ENCODE assay signal across 1 cellular context in the genomic region with DNA sequence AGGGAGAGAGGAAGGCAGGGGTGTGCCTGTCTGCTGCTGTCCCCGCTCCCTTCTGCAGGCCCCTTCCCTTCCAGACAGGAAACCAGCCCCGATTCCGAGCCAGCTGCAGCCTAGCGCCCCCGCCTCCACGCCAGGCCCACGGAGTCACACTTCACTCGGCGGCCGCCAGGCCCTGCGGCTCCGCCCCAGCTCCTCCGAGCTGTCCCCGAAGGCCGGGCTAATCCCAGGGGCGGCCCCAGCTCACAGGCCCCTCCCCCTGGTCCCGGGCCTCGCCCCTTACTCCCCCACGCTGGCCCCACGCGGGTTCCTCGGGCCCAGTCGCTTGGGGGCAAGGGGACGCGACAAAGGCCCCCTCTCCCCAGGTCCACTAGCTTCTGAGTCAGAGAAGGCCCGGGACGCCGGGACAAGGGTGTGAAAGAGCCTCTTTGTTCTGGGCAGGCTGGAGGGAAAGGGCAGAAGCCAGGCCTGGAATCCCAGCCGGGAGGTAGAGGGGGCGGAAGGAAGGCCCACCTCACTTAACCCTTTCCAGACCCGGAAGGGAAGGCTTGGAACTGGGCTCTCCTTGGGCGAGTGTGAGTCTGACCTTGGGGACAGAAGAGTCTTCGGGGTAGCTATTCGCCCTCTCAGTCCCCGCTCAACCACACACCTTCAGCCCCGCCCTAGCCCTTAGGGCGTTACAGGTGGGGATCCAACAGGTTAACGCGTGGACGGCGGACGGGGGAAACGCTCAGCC.
TF ChIP-seq lines count a peak whose summit lies in the region.

No MANE protein-coding gene starts in this region.

TF ChIP-seq in HepG2, 621 proteins besides CTCF, POLR2A, EP300 and RAD21 (continued from another document and continues in another):
- TF ChIP-seq CBX2 (IDR thresholded peaks at IDR 0.05; ENCODE audit: low read depth, low read length): no peak
- TF ChIP-seq CBX2 (CRISPR knock-in tag; IDR thresholded peaks at IDR 0.05; ENCODE audit: low read depth): peak; percentile 80
- TF ChIP-seq, protein P1, sequence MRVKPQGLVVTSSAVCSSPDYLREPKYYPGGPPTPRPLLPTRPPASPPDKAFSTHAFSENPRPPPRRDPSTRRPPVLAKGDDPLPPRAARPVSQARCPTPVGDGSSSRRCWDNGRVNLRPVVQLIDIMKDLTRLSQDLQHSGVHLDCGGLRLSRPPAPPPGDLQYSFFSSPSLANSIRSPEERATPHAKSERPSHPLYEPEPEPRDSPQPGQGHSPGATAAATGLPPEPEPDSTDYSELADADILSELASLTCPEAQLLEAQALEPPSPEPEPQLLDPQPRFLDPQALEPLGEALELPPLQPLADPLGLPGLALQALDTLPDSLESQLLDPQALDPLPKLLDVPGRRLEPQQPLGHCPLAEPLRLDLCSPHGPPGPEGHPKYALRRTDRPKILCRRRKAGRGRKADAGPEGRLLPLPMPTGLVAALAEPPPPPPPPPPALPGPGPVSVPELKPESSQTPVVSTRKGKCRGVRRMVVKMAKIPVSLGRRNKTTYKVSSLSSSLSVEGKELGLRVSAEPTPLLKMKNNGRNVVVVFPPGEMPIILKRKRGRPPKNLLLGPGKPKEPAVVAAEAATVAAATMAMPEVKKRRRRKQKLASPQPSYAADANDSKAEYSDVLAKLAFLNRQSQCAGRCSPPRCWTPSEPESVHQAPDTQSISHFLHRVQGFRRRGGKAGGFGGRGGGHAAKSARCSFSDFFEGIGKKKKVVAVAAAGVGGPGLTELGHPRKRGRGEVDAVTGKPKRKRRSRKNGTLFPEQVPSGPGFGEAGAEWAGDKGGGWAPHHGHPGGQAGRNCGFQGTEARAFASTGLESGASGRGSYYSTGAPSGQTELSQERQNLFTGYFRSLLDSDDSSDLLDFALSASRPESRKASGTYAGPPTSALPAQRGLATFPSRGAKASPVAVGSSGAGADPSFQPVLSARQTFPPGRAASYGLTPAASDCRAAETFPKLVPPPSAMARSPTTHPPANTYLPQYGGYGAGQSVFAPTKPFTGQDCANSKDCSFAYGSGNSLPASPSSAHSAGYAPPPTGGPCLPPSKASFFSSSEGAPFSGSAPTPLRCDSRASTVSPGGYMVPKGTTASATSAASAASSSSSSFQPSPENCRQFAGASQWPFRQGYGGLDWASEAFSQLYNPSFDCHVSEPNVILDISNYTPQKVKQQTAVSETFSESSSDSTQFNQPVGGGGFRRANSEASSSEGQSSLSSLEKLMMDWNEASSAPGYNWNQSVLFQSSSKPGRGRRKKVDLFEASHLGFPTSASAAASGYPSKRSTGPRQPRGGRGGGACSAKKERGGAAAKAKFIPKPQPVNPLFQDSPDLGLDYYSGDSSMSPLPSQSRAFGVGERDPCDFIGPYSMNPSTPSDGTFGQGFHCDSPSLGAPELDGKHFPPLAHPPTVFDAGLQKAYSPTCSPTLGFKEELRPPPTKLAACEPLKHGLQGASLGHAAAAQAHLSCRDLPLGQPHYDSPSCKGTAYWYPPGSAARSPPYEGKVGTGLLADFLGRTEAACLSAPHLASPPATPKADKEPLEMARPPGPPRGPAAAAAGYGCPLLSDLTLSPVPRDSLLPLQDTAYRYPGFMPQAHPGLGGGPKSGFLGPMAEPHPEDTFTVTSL (CRISPR knock-in tag; IDR thresholded peaks at IDR 0.05; ENCODE audit: borderline replicate concordance): no peak
- peak; percentile 42; the same call in 1 of the 2 replicates for TF ChIP-seq ZIK1 (CRISPR knock-in tag; IDR thresholded peaks at IDR 0.05; ENCODE audit: borderline replicate concordance, low read depth)
- TF ChIP-seq GZF1 (CRISPR knock-in tag; IDR thresholded peaks at IDR 0.05): peak; percentile 92
- TF ChIP-seq, protein P2, sequence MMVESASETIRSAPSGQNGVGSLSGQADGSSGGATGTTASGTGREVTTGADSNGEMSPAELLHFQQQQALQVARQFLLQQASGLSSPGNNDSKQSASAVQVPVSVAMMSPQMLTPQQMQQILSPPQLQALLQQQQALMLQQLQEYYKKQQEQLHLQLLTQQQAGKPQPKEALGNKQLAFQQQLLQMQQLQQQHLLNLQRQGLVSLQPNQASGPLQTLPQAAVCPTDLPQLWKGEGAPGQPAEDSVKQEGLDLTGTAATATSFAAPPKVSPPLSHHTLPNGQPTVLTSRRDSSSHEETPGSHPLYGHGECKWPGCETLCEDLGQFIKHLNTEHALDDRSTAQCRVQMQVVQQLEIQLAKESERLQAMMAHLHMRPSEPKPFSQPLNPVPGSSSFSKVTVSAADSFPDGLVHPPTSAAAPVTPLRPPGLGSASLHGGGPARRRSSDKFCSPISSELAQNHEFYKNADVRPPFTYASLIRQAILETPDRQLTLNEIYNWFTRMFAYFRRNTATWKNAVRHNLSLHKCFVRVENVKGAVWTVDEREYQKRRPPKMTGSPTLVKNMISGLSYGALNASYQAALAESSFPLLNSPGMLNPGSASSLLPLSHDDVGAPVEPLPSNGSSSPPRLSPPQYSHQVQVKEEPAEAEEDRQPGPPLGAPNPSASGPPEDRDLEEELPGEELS (CRISPR knock-in tag; IDR thresholded peaks at IDR 0.05): peak; percentile 69
- TF ChIP-seq ZNF766 (CRISPR knock-in tag; IDR thresholded peaks at IDR 0.05; ENCODE audit: borderline replicate concordance): peak; percentile 53; the same call in 1 of the 2 replicates
- peak; percentile 93 for TF ChIP-seq ARNT2 (CRISPR knock-in tag; IDR thresholded peaks at IDR 0.05; ENCODE audit: low read depth)
- no peak for TF ChIP-seq NFE2L2 (IDR thresholded peaks at IDR 0.05; ENCODE audit: low read length)
- TF ChIP-seq DNMT3B (CRISPR knock-in tag; conservative IDR thresholded peaks at IDR 0.05): no peak; the same call in 1 of the 2 replicates
- no peak for TF ChIP-seq PAF1 (CRISPR knock-in tag; IDR thresholded peaks at IDR 0.05)
- TF ChIP-seq XRCC5 (optimal IDR thresholded peaks at IDR 0.05; ENCODE audit: low read length): peak; percentile 97
- TF ChIP-seq ZNF446 (CRISPR knock-in tag; IDR thresholded peaks at IDR 0.05): peak; percentile 97
- TF ChIP-seq ZNF468 (CRISPR knock-in tag; IDR thresholded peaks at IDR 0.05): no peak
- TF ChIP-seq, protein P3, sequence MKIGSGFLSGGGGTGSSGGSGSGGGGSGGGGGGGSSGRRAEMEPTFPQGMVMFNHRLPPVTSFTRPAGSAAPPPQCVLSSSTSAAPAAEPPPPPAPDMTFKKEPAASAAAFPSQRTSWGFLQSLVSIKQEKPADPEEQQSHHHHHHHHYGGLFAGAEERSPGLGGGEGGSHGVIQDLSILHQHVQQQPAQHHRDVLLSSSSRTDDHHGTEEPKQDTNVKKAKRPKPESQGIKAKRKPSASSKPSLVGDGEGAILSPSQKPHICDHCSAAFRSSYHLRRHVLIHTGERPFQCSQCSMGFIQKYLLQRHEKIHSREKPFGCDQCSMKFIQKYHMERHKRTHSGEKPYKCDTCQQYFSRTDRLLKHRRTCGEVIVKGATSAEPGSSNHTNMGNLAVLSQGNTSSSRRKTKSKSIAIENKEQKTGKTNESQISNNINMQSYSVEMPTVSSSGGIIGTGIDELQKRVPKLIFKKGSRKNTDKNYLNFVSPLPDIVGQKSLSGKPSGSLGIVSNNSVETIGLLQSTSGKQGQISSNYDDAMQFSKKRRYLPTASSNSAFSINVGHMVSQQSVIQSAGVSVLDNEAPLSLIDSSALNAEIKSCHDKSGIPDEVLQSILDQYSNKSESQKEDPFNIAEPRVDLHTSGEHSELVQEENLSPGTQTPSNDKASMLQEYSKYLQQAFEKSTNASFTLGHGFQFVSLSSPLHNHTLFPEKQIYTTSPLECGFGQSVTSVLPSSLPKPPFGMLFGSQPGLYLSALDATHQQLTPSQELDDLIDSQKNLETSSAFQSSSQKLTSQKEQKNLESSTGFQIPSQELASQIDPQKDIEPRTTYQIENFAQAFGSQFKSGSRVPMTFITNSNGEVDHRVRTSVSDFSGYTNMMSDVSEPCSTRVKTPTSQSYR (CRISPR knock-in tag; IDR thresholded peaks at IDR 0.05; ENCODE audit: borderline replicate concordance): peak; percentile 58; the same call in 1 of the 2 replicates
- no peak for TF ChIP-seq SSRP1 (CRISPR knock-in tag; IDR thresholded peaks at IDR 0.05)
- no peak; the same call in none of the 2 replicates for TF ChIP-seq ZNF747 (CRISPR knock-in tag; IDR thresholded peaks at IDR 0.05; ENCODE audit: borderline replicate concordance)
- no peak for TF ChIP-seq ZNF615 (CRISPR knock-in tag; IDR thresholded peaks at IDR 0.05; ENCODE audit: borderline replicate concordance)
- no peak for TF ChIP-seq GPN1 (CRISPR knock-in tag; IDR thresholded peaks at IDR 0.05; ENCODE audit: borderline replicate concordance)
- peak; percentile 64; the same call in 1 of the 2 replicates for TF ChIP-seq NCOA5 (CRISPR knock-in tag; IDR thresholded peaks at IDR 0.05)
- no peak for TF ChIP-seq ZSCAN12 (CRISPR knock-in tag; IDR thresholded peaks at IDR 0.05)
- TF ChIP-seq ZNF629 (CRISPR knock-in tag; conservative IDR thresholded peaks at IDR 0.05): no peak
- no peak for TF ChIP-seq TCF7L2 (IDR thresholded peaks at IDR 0.05; ENCODE audit: low read depth, low read length)
- 0 out of 2 replicates have a peak, but pooled peaks have one; percentile 73 for TF ChIP-seq ZNF570 (CRISPR knock-in tag; IDR thresholded peaks at IDR 0.05; ENCODE audit: borderline replicate concordance)
- peak; percentile 55 for TF ChIP-seq NCOA2 (CRISPR knock-in tag; IDR thresholded peaks at IDR 0.05)
- TF ChIP-seq ZFP90 (CRISPR knock-in tag; IDR thresholded peaks at IDR 0.05; ENCODE audit: borderline replicate concordance): peak; percentile 15; the same call in 1 of the 2 replicates
- TF ChIP-seq ZC3H13 (CRISPR knock-in tag; IDR thresholded peaks at IDR 0.05): peak; percentile 96
- TF ChIP-seq ZBTB8A (CRISPR knock-in tag; IDR thresholded peaks at IDR 0.05; ENCODE audit: borderline replicate concordance, low read depth): peak; percentile 95
- TF ChIP-seq ZNF350 (CRISPR knock-in tag; IDR thresholded peaks at IDR 0.05; ENCODE audit: borderline replicate concordance, low read depth): peak; percentile 84
- no peak; the same call in 1 of the 2 replicates for TF ChIP-seq ZNF773 (CRISPR knock-in tag; IDR thresholded peaks at IDR 0.05; ENCODE audit: borderline replicate concordance)
- peak; percentile 48; the same call in 1 of the 2 replicates for TF ChIP-seq SIX1 (CRISPR knock-in tag; IDR thresholded peaks at IDR 0.05; ENCODE audit: borderline replicate concordance)
- TF ChIP-seq ZNF768 (CRISPR knock-in tag; IDR thresholded peaks at IDR 0.05): no peak
- no peak for TF ChIP-seq HCFC1 (IDR thresholded peaks at IDR 0.05; ENCODE audit: low read depth, low read length)
- no peak for TF ChIP-seq ZNF891 (CRISPR knock-in tag; IDR thresholded peaks at IDR 0.05)
- no peak for TF ChIP-seq ZNF496 (CRISPR knock-in tag; IDR thresholded peaks at IDR 0.05; ENCODE audit: insufficient replicate concordance)
- TF ChIP-seq HES4 (CRISPR knock-in tag; IDR thresholded peaks at IDR 0.05; ENCODE audit: borderline replicate concordance): no peak; the same call in 1 of the 2 replicates
- TF ChIP-seq ZNF432 (CRISPR knock-in tag; IDR thresholded peaks at IDR 0.05; ENCODE audit: borderline replicate concordance): 0 out of 2 replicates have a peak, but pooled peaks have one; percentile 4
- TF ChIP-seq, protein P4, sequence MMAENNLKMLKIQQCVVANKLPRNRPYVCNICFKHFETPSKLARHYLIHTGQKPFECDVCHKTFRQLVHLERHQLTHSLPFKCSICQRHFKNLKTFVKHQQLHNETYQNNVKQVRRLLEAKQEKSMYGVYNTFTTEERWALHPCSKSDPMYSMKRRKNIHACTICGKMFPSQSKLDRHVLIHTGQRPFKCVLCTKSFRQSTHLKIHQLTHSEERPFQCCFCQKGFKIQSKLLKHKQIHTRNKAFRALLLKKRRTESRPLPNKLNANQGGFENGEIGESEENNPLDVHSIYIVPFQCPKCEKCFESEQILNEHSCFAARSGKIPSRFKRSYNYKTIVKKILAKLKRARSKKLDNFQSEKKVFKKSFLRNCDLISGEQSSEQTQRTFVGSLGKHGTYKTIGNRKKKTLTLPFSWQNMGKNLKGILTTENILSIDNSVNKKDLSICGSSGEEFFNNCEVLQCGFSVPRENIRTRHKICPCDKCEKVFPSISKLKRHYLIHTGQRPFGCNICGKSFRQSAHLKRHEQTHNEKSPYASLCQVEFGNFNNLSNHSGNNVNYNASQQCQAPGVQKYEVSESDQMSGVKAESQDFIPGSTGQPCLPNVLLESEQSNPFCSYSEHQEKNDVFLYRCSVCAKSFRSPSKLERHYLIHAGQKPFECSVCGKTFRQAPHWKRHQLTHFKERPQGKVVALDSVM (CRISPR knock-in tag; IDR thresholded peaks at IDR 0.05): peak; percentile 73
